Comparison of ENCODE assay signal across 20 cellular contexts in genomic region chr9:123415593-123415930, GRCh38. TPM values are rescaled to one million over a fixed set of nuclear protein-coding genes. Genes with fewer than 3 reads are reported as not detected.
"Had no signal": no experiment of that assay in that cellular context is flagged by ENCODE, and none has a peak within 500 bp of the region (broad histone marks: within the 10 kb centered on the region; RNA-seq: fewer than 3 reads in every experiment).

No MANE protein-coding gene starts in this region.

- H3K4me1 ChIP-seq: colonic mucosa, esophagus squamous epithelium, gastroesophageal sphincter, pancreas, prostate gland, right lobe of liver, uterus had no signal

- FAIRE-seq: pancreas had no signal

- H3K9me3 ChIP-seq: colonic mucosa, esophagus squamous epithelium, gastroesophageal sphincter, pancreas, prostate gland, right lobe of liver, uterus had no signal

- H3K4me3 ChIP-seq: colonic mucosa, esophagus squamous epithelium, gastroesophageal sphincter, pancreas, prostate gland, right lobe of liver, uterus had no signal

- H3K4me3 Mint-ChIP-seq: naive thymus-derived CD8-positive, alpha-beta T cell; neural crest cell had no signal

- H3K27me3 ChIP-seq: colonic mucosa, esophagus squamous epithelium, gastroesophageal sphincter, pancreas, right lobe of liver, uterus had no signal

- ATAC-seq: gastroesophageal sphincter; left ventricle myocardium superior; naive thymus-derived CD8-positive, alpha-beta T cell; pancreas; right lobe of liver had no signal

- H3K9me3 Mint-ChIP-seq: naive thymus-derived CD8-positive, alpha-beta T cell; neural crest cell had no signal

- H3K27ac ChIP-seq: colonic mucosa, esophagus squamous epithelium, gastroesophageal sphincter, pancreas, prostate gland, right lobe of liver, uterus had no signal

- H3K36me3 ChIP-seq: colonic mucosa, pancreas, prostate gland, right lobe of liver, uterus had no signal

- H3K27me3 Mint-ChIP-seq: naive thymus-derived CD8-positive, alpha-beta T cell had no signal

- DNase-seq: cerebellar nuclear complex; colonic mucosa; dermis blood vessel endothelial cell; esophagus squamous epithelium; islet precursor cell; left ventricle myocardium superior; occipital lobe; pancreas; stimulated activated CD4-positive, alpha-beta T cell treated with anti-CD3 and anti-CD28 coated beads, Interleukin-12 subunit alpha, Interleukin-12 subunit beta, amount 100 ng/mL, for 4 hours; stimulated activated naive CD4-positive, alpha-beta T cell treated with Interleukin-2 at 50 U/mL for 16 hours; trophoblast cell; uterus had no signal

RNA-seq across cellular contexts. Expression of gene CRB2, which starts 59.6 kb away (rescaled TPM):
- total RNA-seq: dermis blood vessel endothelial cell, esophagus squamous epithelium, gastroesophageal sphincter, lung microvascular endothelial cell, mesenteric fat pad, mononuclear cell, pancreas, right lobe of liver had no signal
